Comparison of ENCODE assay signal across 8 cellular contexts in the genomic region with DNA sequence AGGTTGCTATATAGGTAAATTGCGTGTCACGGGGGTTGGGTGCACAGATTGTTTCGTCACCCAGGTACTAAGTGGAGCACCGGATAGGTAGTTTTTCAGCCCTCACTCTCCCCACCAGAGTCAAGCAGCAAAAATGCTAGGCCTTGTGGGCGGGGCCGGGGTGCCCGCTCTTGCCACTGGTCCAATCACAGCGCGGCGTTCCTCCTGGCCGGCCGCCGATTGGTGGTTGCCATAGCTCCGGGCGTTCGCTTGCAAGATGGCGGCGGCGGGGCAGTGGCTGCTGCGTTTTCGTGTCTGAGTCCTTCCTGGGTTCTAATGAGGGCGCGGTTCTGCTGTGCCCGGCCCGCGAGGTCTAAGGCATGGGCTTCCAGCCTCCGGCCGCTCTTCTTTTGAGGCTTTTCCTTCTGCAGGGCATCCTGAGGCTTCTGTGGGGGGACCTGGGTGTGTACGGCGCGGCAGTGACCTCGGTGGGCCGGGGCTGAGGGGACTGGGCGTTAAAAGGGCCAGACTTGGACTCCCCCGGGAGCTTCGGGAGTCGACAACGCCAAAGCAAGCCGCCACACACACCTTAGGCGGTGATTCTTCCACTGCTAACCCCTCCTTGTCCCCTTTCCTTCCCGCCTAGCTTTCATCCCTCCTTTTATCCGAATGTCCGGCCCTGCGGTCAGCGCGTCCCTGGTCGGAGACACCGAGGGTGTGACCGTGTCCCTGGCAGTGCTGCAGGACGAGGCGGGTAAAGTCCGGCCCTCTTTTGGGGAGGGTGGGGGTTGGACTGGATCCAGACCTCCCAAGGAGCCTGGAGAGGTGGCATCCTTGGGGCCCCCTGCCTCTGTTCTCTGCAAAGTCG. TPM values are rescaled to one million over a fixed set of nuclear protein-coding genes. Genes with fewer than 3 reads are reported as not detected.
DNase-seq lines count a peak whose midpoint lies in the region; ATAC-seq and TF ChIP-seq lines count a peak whose summit lies in the region.

Gene TCTN2 (plus strand): TSS at position 232 of the 847 bp plus-strand sequence. CDS start 128 bp downstream, at position 360.

- no peaks in the 10 kb centered on the region for H3K36me3 Mint-ChIP-seq in T-helper 1 cell treated with Interleukin-12 subunit alpha and Interleukin-12 subunit beta and Interleukin-4 antibody, amounts not matched to agents 30 μg/mL and 1 μg/mL, for 36 hours (ENCODE audit: low read depth)

- DNase-seq in NCI-H1694 treated with DMSO at 0.1 percent for 48 hours (lab: John Stamatoyannopoulos, UW) (peak; percentile 48), amygdala (lab: John Stamatoyannopoulos, UW) (peak; percentile 28 to 95 (median 84)), right atrium auricular region (ENCODE audit: low spot score) (peak; percentile 97), psoas muscle (peak; percentile 96 to 97)

- H3K4me1 ChIP-seq in right atrium auricular region (peaks cover 0 to 12% of the 10 kb centered on the region in 2 donors), psoas muscle (no peaks in the 10 kb centered on the region), urinary bladder (ENCODE audit: insufficient read depth) (no peaks in the 10 kb centered on the region)

- H3K9me3 ChIP-seq in right atrium auricular region (no peaks in the 10 kb centered on the region), psoas muscle (no peaks in the 10 kb centered on the region)

- H3K4me3 Mint-ChIP-seq in T-helper 1 cell treated with Interleukin-12 subunit alpha and Interleukin-12 subunit beta and Interleukin-4 antibody, amounts not matched to agents 30 μg/mL and 1 μg/mL, for 36 hours = peak within 1 kb of the TSS; percentile 85

- no peak within 1 kb of the TSS for H3K27ac Mint-ChIP-seq in T-helper 1 cell treated with Interleukin-12 subunit alpha and Interleukin-12 subunit beta and Interleukin-4 antibody, amounts not matched to agents 30 μg/mL and 1 μg/mL, for 36 hours

- peak; percentile 99 for ATAC-seq in GM18502 (IDR thresholded peaks at IDR 0.05; ENCODE audit: poor library complexity, unreplicated experiment)
- peak; percentile 94 for ATAC-seq in HG02938 (IDR thresholded peaks at IDR 0.05; ENCODE audit: unreplicated experiment)
- peak; percentile 99 to 100 (median 100) for ATAC-seq in psoas muscle

- H3K27me3 Mint-ChIP-seq in T-helper 1 cell treated with Interleukin-12 subunit alpha and Interleukin-12 subunit beta and Interleukin-4 antibody, amounts not matched to agents 30 μg/mL and 1 μg/mL, for 36 hours (ENCODE audit: low read depth) = no peaks in the 10 kb centered on the region

- H3K27ac ChIP-seq in right atrium auricular region (no peak within 1 kb of the TSS), psoas muscle (no peak within 1 kb of the TSS), urinary bladder (ENCODE audit: low read depth) (no peak within 1 kb of the TSS)

- WGBS in psoas muscle, 3 donors = 1 to 2% (median 1%) methylated on average over 48 to 53 of the region's 53 CpGs
- WGBS in urinary bladder = under 1% methylated on average over 53 of the region's 53 CpGs

- no peaks in the 10 kb centered on the region for H3K9me3 Mint-ChIP-seq in T-helper 1 cell treated with Interleukin-12 subunit alpha and Interleukin-12 subunit beta and Interleukin-4 antibody, amounts not matched to agents 30 μg/mL and 1 μg/mL, for 36 hours

- H3K4me1 Mint-ChIP-seq in T-helper 1 cell treated with Interleukin-12 subunit alpha and Interleukin-12 subunit beta and Interleukin-4 antibody, amounts not matched to agents 30 μg/mL and 1 μg/mL, for 36 hours (ENCODE audit: low read depth) = peaks cover 9% of the 10 kb centered on the region

- H3K4me3 ChIP-seq in right atrium auricular region = peak within 1 kb of the TSS; percentile 83 to 87
- peak within 1 kb of the TSS; percentile 89 for H3K4me3 ChIP-seq in psoas muscle
- peak within 1 kb of the TSS; percentile 81 for H3K4me3 ChIP-seq in urinary bladder (ENCODE audit: low read depth, low read length)

- H3K36me3 ChIP-seq in right atrium auricular region (peaks cover 16% of the 10 kb centered on the region), psoas muscle (ENCODE audit: insufficient read depth in 1 of 2, low read depth in 1 of 2) (peaks cover 0 to 20% of the 10 kb centered on the region in 2 donors), urinary bladder (ENCODE audit: insufficient read depth) (no peaks in the 10 kb centered on the region)

- no peak for TF ChIP-seq CTCF in right atrium auricular region (IDR thresholded peaks at IDR 0.05)
- no peak for TF ChIP-seq CTCF in psoas muscle (IDR thresholded peaks at IDR 0.05)

- H3K27me3 ChIP-seq in right atrium auricular region (no peaks in the 10 kb centered on the region), psoas muscle (ENCODE audit: insufficient read depth in 3 of 3, low read length in 2 of 3) (no peaks in the 10 kb centered on the region)

- intact Hi-C loops in psoas muscle (cut with DNase I) = no loop called here

RNA-seq across cellular contexts. Expression of gene TCTN2, which starts in this region (rescaled TPM):
- total RNA-seq in right atrium auricular region (1 to 10 TPM; 3.7 to 4.6 TPM), psoas muscle (1 to 10 TPM; 1.4 to 2.4 (median 1.7) TPM), urinary bladder (11.8 TPM)
- polyA plus RNA-seq in psoas muscle (1 to 10 TPM; 1.1 to 8.1 (median 2.8) TPM), urinary bladder (7.8 TPM)
